1 cellular context compared by ENCODE assay signal in genomic region chr15:50182233-50183013, GRCh38.
A peak's percentile ranks its signal among the peaks of the same experiment; 100 is the strongest.
TF ChIP-seq lines count a peak whose summit lies in the region.

No MANE protein-coding gene starts in this region.

TF ChIP-seq in K562, 482 proteins besides CTCF, POLR2A, EP300 and RAD21 (continued from another document and continues in another):
- TF ChIP-seq PRDM10 (IDR thresholded peaks at IDR 0.05; ENCODE audit: partially characterized antibody) = no peak
- TF ChIP-seq, protein P1, sequence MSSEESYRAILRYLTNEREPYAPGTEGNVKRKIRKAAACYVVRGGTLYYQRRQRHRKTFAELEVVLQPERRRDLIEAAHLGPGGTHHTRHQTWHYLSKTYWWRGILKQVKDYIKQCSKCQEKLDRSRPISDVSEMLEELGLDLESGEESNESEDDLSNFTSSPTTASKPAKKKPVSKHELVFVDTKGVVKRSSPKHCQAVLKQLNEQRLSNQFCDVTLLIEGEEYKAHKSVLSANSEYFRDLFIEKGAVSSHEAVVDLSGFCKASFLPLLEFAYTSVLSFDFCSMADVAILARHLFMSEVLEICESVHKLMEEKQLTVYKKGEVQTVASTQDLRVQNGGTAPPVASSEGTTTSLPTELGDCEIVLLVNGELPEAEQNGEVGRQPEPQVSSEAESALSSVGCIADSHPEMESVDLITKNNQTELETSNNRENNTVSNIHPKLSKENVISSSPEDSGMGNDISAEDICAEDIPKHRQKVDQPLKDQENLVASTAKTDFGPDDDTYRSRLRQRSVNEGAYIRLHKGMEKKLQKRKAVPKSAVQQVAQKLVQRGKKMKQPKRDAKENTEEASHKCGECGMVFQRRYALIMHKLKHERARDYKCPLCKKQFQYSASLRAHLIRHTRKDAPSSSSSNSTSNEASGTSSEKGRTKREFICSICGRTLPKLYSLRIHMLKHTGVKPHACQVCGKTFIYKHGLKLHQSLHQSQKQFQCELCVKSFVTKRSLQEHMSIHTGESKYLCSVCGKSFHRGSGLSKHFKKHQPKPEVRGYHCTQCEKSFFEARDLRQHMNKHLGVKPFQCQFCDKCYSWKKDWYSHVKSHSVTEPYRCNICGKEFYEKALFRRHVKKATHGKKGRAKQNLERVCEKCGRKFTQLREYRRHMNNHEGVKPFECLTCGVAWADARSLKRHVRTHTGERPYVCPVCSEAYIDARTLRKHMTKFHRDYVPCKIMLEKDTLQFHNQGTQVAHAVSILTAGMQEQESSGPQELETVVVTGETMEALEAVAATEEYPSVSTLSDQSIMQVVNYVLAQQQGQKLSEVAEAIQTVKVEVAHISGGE (CRISPR knock-in tag; IDR thresholded peaks at IDR 0.05) = peak in 2 of 3 experiments; percentile 19 to 20; a peak in 3 of 6 replicates
- TF ChIP-seq BRF1 (IDR thresholded peaks at IDR 0.05; ENCODE audit: borderline replicate concordance, extremely low read depth, insufficient read length) = no peak
- TF ChIP-seq ATF7 (IDR thresholded peaks at IDR 0.05) = peak; percentile 68; the same call in 1 of the 2 replicates
- TF ChIP-seq LEF1 (IDR thresholded peaks at IDR 0.05) = no peak
- peak; percentile 79; the same call in 1 of the 2 replicates for TF ChIP-seq CXXC5 (CRISPR knock-in tag; IDR thresholded peaks at IDR 0.05)
- peak; percentile 44 for TF ChIP-seq BHLHE40 (IDR thresholded peaks at IDR 0.05; ENCODE audit: low read length)
- TF ChIP-seq ZBTB43 (CRISPR knock-in tag; IDR thresholded peaks at IDR 0.05) = no peak
- no peak for TF ChIP-seq ILF3 (IDR thresholded peaks at IDR 0.05; ENCODE audit: borderline replicate concordance)
- TF ChIP-seq POLR2G (IDR thresholded peaks at IDR 0.05; ENCODE audit: low read depth, low read length) = peak; percentile 83
- no peak for TF ChIP-seq BDP1 (IDR thresholded peaks at IDR 0.05; ENCODE audit: insufficient read depth, insufficient read length)
- TF ChIP-seq HDAC1 (IDR thresholded peaks at IDR 0.05) = no peak
- TF ChIP-seq KLF1 (tag; IDR thresholded peaks at IDR 0.05) = 0 out of 2 replicates have a peak, but pooled peaks have one; percentile 31
- TF ChIP-seq ZNF184 (CRISPR knock-in tag; IDR thresholded peaks at IDR 0.05) = no peak
- TF ChIP-seq TAF1 (IDR thresholded peaks at IDR 0.05; ENCODE audit: control insufficient read depth, extremely low read depth, insufficient read depth, low read length, severe bottlenecking) = peak; percentile 5
- no peak for TF ChIP-seq ZNF644 (tag; IDR thresholded peaks at IDR 0.05; ENCODE audit: low read depth)
- TF ChIP-seq RBFOX2 (IDR thresholded peaks at IDR 0.05; ENCODE audit: low read depth, low read length) = peak; percentile 83
- no peak for TF ChIP-seq SRF (CRISPR knock-in tag; IDR thresholded peaks at IDR 0.05)
- TF ChIP-seq ZFX (CRISPR knock-in tag; IDR thresholded peaks at IDR 0.05) = peak; percentile 16; the same call in 1 of the 2 replicates
- no peak for TF ChIP-seq HDGF (IDR thresholded peaks at IDR 0.05)
- TF ChIP-seq SMAD3 (CRISPR knock-in tag; conservative IDR thresholded peaks at IDR 0.05) = no peak
- no peak for TF ChIP-seq ZNF589 (CRISPR knock-in tag; IDR thresholded peaks at IDR 0.05; ENCODE audit: low read depth)
- TF ChIP-seq RBM22 (IDR thresholded peaks at IDR 0.05; ENCODE audit: low read depth, low read length, poor library complexity, severe bottlenecking) = no peak
- TF ChIP-seq TCF3 (CRISPR knock-in tag; IDR thresholded peaks at IDR 0.05) = no peak
- TF ChIP-seq NFATC3 (IDR thresholded peaks at IDR 0.05) = no peak
- TF ChIP-seq C11orf30 (IDR thresholded peaks at IDR 0.05; ENCODE audit: low read depth) = no peak
- TF ChIP-seq ZNF280A (IDR thresholded peaks at IDR 0.05; ENCODE audit: low read depth, partially characterized antibody) = no peak
- TF ChIP-seq, protein P2, sequence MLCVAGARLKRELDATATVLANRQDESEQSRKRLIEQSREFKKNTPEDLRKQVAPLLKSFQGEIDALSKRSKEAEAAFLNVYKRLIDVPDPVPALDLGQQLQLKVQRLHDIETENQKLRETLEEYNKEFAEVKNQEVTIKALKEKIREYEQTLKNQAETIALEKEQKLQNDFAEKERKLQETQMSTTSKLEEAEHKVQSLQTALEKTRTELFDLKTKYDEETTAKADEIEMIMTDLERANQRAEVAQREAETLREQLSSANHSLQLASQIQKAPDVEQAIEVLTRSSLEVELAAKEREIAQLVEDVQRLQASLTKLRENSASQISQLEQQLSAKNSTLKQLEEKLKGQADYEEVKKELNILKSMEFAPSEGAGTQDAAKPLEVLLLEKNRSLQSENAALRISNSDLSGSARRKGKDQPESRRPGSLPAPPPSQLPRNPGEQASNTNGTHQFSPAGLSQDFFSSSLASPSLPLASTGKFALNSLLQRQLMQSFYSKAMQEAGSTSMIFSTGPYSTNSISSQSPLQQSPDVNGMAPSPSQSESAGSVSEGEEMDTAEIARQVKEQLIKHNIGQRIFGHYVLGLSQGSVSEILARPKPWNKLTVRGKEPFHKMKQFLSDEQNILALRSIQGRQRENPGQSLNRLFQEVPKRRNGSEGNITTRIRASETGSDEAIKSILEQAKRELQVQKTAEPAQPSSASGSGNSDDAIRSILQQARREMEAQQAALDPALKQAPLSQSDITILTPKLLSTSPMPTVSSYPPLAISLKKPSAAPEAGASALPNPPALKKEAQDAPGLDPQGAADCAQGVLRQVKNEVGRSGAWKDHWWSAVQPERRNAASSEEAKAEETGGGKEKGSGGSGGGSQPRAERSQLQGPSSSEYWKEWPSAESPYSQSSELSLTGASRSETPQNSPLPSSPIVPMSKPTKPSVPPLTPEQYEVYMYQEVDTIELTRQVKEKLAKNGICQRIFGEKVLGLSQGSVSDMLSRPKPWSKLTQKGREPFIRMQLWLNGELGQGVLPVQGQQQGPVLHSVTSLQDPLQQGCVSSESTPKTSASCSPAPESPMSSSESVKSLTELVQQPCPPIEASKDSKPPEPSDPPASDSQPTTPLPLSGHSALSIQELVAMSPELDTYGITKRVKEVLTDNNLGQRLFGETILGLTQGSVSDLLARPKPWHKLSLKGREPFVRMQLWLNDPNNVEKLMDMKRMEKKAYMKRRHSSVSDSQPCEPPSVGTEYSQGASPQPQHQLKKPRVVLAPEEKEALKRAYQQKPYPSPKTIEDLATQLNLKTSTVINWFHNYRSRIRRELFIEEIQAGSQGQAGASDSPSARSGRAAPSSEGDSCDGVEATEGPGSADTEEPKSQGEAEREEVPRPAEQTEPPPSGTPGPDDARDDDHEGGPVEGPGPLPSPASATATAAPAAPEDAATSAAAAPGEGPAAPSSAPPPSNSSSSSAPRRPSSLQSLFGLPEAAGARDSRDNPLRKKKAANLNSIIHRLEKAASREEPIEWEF (CRISPR knock-in tag; IDR thresholded peaks at IDR 0.05) = no peak
- TF ChIP-seq NONO (IDR thresholded peaks at IDR 0.05; ENCODE audit: low read depth in 2 of 2, low read length in 1 of 2) = peak in 1 of 2 experiments; percentile 83; a peak in 2 of 4 replicates
- TF ChIP-seq, protein P3, sequence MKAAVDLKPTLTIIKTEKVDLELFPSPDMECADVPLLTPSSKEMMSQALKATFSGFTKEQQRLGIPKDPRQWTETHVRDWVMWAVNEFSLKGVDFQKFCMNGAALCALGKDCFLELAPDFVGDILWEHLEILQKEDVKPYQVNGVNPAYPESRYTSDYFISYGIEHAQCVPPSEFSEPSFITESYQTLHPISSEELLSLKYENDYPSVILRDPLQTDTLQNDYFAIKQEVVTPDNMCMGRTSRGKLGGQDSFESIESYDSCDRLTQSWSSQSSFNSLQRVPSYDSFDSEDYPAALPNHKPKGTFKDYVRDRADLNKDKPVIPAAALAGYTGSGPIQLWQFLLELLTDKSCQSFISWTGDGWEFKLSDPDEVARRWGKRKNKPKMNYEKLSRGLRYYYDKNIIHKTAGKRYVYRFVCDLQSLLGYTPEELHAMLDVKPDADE (conservative IDR thresholded peaks at IDR 0.05; ENCODE audit: control insufficient read depth, low read depth, low read length) = peak; percentile 11; the same call in 1 of the 2 replicates
- TF ChIP-seq ZNF766 (CRISPR knock-in tag; conservative IDR thresholded peaks at IDR 0.05) = no peak
- no peak for TF ChIP-seq MTA1 (IDR thresholded peaks at IDR 0.05; ENCODE audit: borderline replicate concordance)
- TF ChIP-seq CREBBP (IDR thresholded peaks at IDR 0.05; ENCODE audit: low read depth, low read length) = no peak
- no peak for TF ChIP-seq HDAC3 (IDR thresholded peaks at IDR 0.05; ENCODE audit: borderline replicate concordance, partially characterized antibody)
- no peak for TF ChIP-seq PHTF2 (CRISPR knock-in tag; IDR thresholded peaks at IDR 0.05)
- TF ChIP-seq KLF6 (CRISPR knock-in tag; IDR thresholded peaks at IDR 0.05; ENCODE audit: borderline replicate concordance) = no peak
- TF ChIP-seq ZNF445 (CRISPR knock-in tag; IDR thresholded peaks at IDR 0.05; ENCODE audit: low read depth) = no peak
- TF ChIP-seq DDX20 (tag; IDR thresholded peaks at IDR 0.05; ENCODE audit: low read depth) = no peak
- TF ChIP-seq SIX5 (IDR thresholded peaks at IDR 0.05; ENCODE audit: borderline replicate concordance in 1 of 2, insufficient read depth in 1 of 2, low read depth in 1 of 2, low read length in 2 of 2) = no peak
- no peak for TF ChIP-seq PTTG1 (tag; IDR thresholded peaks at IDR 0.05; ENCODE audit: low read depth)
- TF ChIP-seq PHF8 (IDR thresholded peaks at IDR 0.05; ENCODE audit: borderline replicate concordance, low read length) = peak; percentile 71; the same call in 1 of the 2 replicates
- TF ChIP-seq POLR2AphosphoS2 (IDR thresholded peaks at IDR 0.05; ENCODE audit: low read length) = no peak
- TF ChIP-seq STAT5A (IDR thresholded peaks at IDR 0.05; ENCODE audit: borderline replicate concordance, low read length) = no peak
- no peak for TF ChIP-seq MLLT1 (IDR thresholded peaks at IDR 0.05)
- TF ChIP-seq PHF20 (IDR thresholded peaks at IDR 0.05; ENCODE audit: partially characterized antibody) = no peak
